ENCODE assay signal across 8 cellular contexts in the genomic region with DNA sequence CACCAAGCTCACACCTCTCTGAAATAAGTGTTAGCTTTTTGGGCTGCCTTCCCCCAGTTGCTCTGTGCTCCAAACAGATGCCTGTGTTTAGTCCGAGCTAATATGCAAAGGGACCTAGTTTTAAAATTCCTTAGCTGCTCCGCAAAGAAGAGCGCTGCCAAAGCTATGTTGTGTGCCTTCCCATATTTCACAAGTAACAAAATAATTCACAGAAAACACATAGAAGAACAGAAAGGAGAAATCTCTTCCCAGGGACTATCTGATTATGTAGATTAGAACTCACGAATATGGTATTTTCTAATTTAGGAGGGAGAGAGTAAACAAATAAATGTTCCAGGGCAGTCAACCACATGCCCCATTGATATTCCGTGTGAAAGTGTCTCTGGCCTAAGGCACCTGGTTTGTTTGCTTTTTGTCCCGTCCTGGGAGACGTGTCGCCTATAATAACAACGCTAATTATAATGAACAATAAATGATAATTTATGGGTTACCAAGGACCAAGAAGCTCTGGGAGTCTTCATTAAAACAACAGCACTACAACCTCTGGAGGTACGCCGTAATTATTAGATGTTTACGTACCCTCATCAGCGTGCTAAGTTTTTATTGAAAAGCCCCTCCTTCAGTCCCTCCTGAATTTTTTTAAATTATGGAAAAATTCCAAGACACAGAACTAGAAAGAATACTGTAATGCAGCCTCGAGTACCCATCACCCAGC. TPM values are rescaled to one million over a fixed set of nuclear protein-coding genes. Genes with fewer than 3 reads are reported as not detected.
DNase-seq lines count a peak whose midpoint lies in the region; ATAC-seq, FAIRE-seq and TF ChIP-seq lines count a peak whose summit lies in the region.

No MANE protein-coding gene starts in this region.

- peaks cover 8 to 24% of the 10 kb centered on the region in 2 donors for H3K4me1 ChIP-seq in left lung
- peaks cover 0 to 26% (median 6%) of the 10 kb centered on the region in 4 donors for H3K4me1 ChIP-seq in tibial artery

- peaks cover 0 to 2% of the 10 kb centered on the region in 2 donors for H3K36me3 ChIP-seq in left lung
- peaks cover 0 to 2% (median under 1%) of the 10 kb centered on the region in 3 donors for H3K36me3 ChIP-seq in tibial artery

- H3K27me3 ChIP-seq in left lung (no peaks in the 10 kb centered on the region), tibial artery (no peaks in the 10 kb centered on the region)

- TF ChIP-seq CTCF in left lung (IDR thresholded peaks at IDR 0.05) (no peak), tibial artery (IDR thresholded peaks at IDR 0.05) (no peak)

- peak overlapping the region; percentile 50 to 94 for H3K27ac ChIP-seq in left lung
- H3K27ac ChIP-seq in tibial artery: peak overlapping the region; percentile 98 to 100

- ATAC-seq in left lung: no peak

- no peaks in the 10 kb centered on the region for H3K9me3 Mint-ChIP-seq in activated naive CD4-positive, alpha-beta T cell treated with anti-CD3 and anti-CD28 coated beads, Interleukin-2, amount 50 U/mL, for 24 hours
- no peaks in the 10 kb centered on the region for H3K9me3 Mint-ChIP-seq in activated naive CD8-positive, alpha-beta T cell (ENCODE audit: low read depth)

- H3K27ac Mint-ChIP-seq in activated naive CD4-positive, alpha-beta T cell treated with anti-CD3 and anti-CD28 coated beads, Interleukin-2, amount 50 U/mL, for 24 hours: peak overlapping the region; percentile 96
- no peak overlapping the region for H3K27ac Mint-ChIP-seq in activated naive CD8-positive, alpha-beta T cell

- FAIRE-seq in HTR-8/SVneo (lab: Jason Lieb, UNC): no peak

- H3K27me3 Mint-ChIP-seq in activated naive CD4-positive, alpha-beta T cell treated with anti-CD3 and anti-CD28 coated beads, Interleukin-2, amount 50 U/mL, for 24 hours: no peaks in the 10 kb centered on the region
- H3K27me3 Mint-ChIP-seq in activated naive CD8-positive, alpha-beta T cell: peaks cover 1% of the 10 kb centered on the region

- no peak for DNase-seq in activated naive CD4-positive, alpha-beta T cell (lab: John Stamatoyannopoulos, UW)
- DNase-seq in left lung (no peak), tibial artery (no peak), HTR-8/SVneo (ENCODE audit: insufficient read length, low spot score) (no peak), ecto neural progenitor cell (ENCODE audit: low spot score) (no peak)
- no peak for DNase-seq in activated CD4-positive, alpha-beta T cell treated with anti-CD3 and anti-CD28 coated beads, Interleukin-2, amount 50 U/mL, for 48 hours

- H3K9me3 ChIP-seq in left lung (no peaks in the 10 kb centered on the region), tibial artery (no peaks in the 10 kb centered on the region)

- no peaks in the 10 kb centered on the region for H3K36me3 Mint-ChIP-seq in activated naive CD4-positive, alpha-beta T cell treated with anti-CD3 and anti-CD28 coated beads, Interleukin-2, amount 50 U/mL, for 24 hours
- peaks cover 2% of the 10 kb centered on the region for H3K36me3 Mint-ChIP-seq in activated naive CD8-positive, alpha-beta T cell

- peak overlapping the region; percentile 96 for H3K4me3 Mint-ChIP-seq in activated naive CD4-positive, alpha-beta T cell treated with anti-CD3 and anti-CD28 coated beads, Interleukin-2, amount 50 U/mL, for 24 hours
- H3K4me3 Mint-ChIP-seq in activated naive CD8-positive, alpha-beta T cell: peak overlapping the region; percentile 98

- H3K4me1 Mint-ChIP-seq in activated naive CD4-positive, alpha-beta T cell treated with anti-CD3 and anti-CD28 coated beads, Interleukin-2, amount 50 U/mL, for 24 hours: peaks cover 34% of the 10 kb centered on the region
- H3K4me1 Mint-ChIP-seq in activated naive CD8-positive, alpha-beta T cell (ENCODE audit: low read depth): peaks cover 36% of the 10 kb centered on the region

- intact Hi-C loops in left lung (cut with DNase I): loop anchor here in 1 of 2 donors (10.0 kb wide), 1 partner anchor 61 kb away; no protein-coding TSS in a partner anchor
- intact Hi-C loops in tibial artery (cut with DNase I; ENCODE audit: low total_unique reads): loop anchor here (5.0 kb wide), 3 partner anchors 53 to 208 kb away; partner anchors contain the start of genes CCNI and SEPTIN11

- peak overlapping the region; percentile 97 to 99 for H3K4me3 ChIP-seq in left lung
- peak overlapping the region; percentile 86 to 99 for H3K4me3 ChIP-seq in tibial artery

RNA-seq across cellular contexts. Expression of gene CCNG2, which starts 1.2 kb away (rescaled TPM):
- 10 to 100 TPM; 31.6 to 45.4 TPM for total RNA-seq in left lung
